ENCODE assay signal across 2 cellular contexts in the genomic region with DNA sequence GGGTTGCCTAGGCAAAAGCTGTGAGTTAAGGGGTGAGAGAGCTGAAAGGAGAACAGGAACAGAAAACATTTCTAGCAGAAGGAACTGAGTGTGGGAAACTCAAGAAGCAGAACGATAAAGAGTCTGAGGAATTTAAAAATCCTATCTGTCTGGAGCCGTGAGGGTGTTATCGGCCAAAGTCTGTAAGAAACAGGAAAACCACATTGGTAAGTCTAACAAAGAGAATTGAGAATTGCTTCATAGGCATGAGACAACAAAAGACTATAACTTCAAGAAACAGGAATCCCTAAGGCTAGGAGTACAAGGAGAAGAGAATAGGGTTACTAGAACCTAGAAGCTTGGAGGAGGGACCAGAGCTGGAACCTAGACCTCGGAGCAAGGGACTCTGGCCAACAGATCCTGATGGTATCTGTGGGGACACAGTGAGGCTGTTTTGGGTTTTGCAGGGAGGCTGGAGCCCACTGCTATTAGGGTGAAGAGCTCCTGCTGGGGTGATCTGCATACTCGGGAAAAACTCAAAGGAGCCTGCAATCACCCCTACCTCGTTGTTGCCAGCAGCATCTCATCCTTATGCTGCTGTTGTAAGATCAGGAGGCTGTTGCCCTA.
TF ChIP-seq lines count a peak whose summit lies in the region.

No MANE protein-coding gene starts in this region.

TF ChIP-seq in GM23338, 12 proteins besides CTCF, POLR2A, EP300 and RAD21:
- TF ChIP-seq POLR2AphosphoS5 (IDR thresholded peaks at IDR 0.05; ENCODE audit: low read depth) (no peak), ZNF114 (CRISPR knock-in tag; IDR thresholded peaks at IDR 0.05) (no peak), JUNB (IDR thresholded peaks at IDR 0.05; ENCODE audit: unreplicated experiment) (no peak), EZH2 (IDR thresholded peaks at IDR 0.05; ENCODE audit: low read depth, unreplicated experiment) (no peak)
- TF ChIP-seq, protein P1, sequence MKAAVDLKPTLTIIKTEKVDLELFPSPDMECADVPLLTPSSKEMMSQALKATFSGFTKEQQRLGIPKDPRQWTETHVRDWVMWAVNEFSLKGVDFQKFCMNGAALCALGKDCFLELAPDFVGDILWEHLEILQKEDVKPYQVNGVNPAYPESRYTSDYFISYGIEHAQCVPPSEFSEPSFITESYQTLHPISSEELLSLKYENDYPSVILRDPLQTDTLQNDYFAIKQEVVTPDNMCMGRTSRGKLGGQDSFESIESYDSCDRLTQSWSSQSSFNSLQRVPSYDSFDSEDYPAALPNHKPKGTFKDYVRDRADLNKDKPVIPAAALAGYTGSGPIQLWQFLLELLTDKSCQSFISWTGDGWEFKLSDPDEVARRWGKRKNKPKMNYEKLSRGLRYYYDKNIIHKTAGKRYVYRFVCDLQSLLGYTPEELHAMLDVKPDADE (IDR thresholded peaks at IDR 0.05) = no peak
TF ChIP-seq in GM23338: peak in this region for 0.

TF ChIP-seq in K562, 482 proteins besides CTCF, POLR2A, EP300 and RAD21:
- TF ChIP-seq KLF13 (tag; IDR thresholded peaks at IDR 0.05; ENCODE audit: borderline replicate concordance, low read depth) (no peak), RCOR1 (IDR thresholded peaks at IDR 0.05; ENCODE audit: borderline replicate concordance in 1 of 2, low read depth in 2 of 2, low read length in 2 of 2) (0 out of 4 replicates have a peak, but pooled peaks of 1 of the 2 experiments have one; percentile 13), POLR2H (tag; IDR thresholded peaks at IDR 0.05; ENCODE audit: low read depth) (no peak), TAL1 (IDR thresholded peaks at IDR 0.05) (0 out of 2 replicates have a peak, but pooled peaks have one; percentile 7), TEAD4 (IDR thresholded peaks at IDR 0.05; ENCODE audit: low read length) (0 out of 2 replicates have a peak, but pooled peaks have one; percentile 20), TEAD4 (CRISPR knock-in tag; IDR thresholded peaks at IDR 0.05; ENCODE audit: borderline replicate concordance) (no peak), CEBPB (tag; IDR thresholded peaks at IDR 0.05) (peak; percentile 43; the same call in 1 of the 2 replicates), CBFA2T3 (IDR thresholded peaks at IDR 0.05) (peak; percentile 8; the same call in 1 of the 2 replicates), SOX6 (IDR thresholded peaks at IDR 0.05) (peak; percentile 42; the same call in 1 of the 2 replicates)
TF ChIP-seq in K562: peak in this region for 6.
